ENCODE assay signal across 14 cellular contexts in the genomic region with DNA sequence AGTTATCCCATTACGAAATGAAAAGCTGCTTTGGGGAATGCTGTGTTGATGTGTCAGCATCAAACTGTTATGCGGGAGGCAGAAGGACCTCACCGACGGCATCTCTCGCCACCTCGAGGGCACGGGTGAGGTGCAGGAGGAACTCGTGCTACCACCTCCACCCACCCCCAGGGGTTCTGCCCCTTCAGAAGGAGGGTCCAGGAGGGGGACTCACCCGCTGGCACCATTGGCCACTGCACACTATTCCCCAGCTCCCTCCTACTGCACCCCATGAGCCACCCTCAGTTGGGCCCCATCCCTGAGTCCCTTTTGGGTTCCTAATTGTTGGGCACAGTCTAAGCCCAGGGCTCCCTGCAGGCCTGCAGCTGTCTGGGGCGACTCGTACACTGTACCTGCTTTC.
"Had no signal": no experiment of that assay in that cellular context is flagged by ENCODE, and none has a peak within 500 bp of the region (broad histone marks: within the 10 kb centered on the region; RNA-seq: fewer than 3 reads in every experiment).

No MANE protein-coding gene starts in this region.

- H3K9me3 ChIP-seq: vagina had no signal

- DNase-seq: activated CD4-positive, alpha-beta T cell treated with anti-CD3 and anti-CD28 coated beads for 4 hours; erythroblast; left cardiac atrium; mucosa of descending colon; stimulated activated CD4-positive, alpha-beta T cell treated with anti-CD3 and anti-CD28 coated beads, Interleukin-4, amount 100 ng/mL, for 4 hours; SW 1271 had no signal

- H3K4me3 Mint-ChIP-seq: activated naive CD4-positive, alpha-beta T cell treated with anti-CD3 and anti-CD28 coated beads, Interleukin-2, amount 50 U/mL, for 24 hours; central memory CD8-positive, alpha-beta T cell; dendritic cell treated with granulocyte-macrophage colony-stimulating factor and Interleukin-4, amounts not matched to agents 40 ng/mL and 50 ng/mL, for 4 days; natural killer cell treated with Interleukin-12 subunit alpha and Interleukin-12 subunit beta and Interleukin-15 and Interleukin-18, amount 100 ng/mL, for 72 hours; T-helper 2 cell treated with Interferon-gamma antibody and Interleukin-4, amounts not matched to agents 5 μg/mL and 100 μg/mL, for 36 hours had no signal

- H3K36me3 Mint-ChIP-seq: activated naive CD4-positive, alpha-beta T cell treated with anti-CD3 and anti-CD28 coated beads, Interleukin-2, amount 50 U/mL, for 24 hours had no signal

- H3K27ac Mint-ChIP-seq: activated naive CD4-positive, alpha-beta T cell treated with anti-CD3 and anti-CD28 coated beads, Interleukin-2, amount 50 U/mL, for 24 hours; dendritic cell treated with granulocyte-macrophage colony-stimulating factor and Interleukin-4, amounts not matched to agents 40 ng/mL and 50 ng/mL, for 4 days; natural killer cell treated with Interleukin-12 subunit alpha and Interleukin-12 subunit beta and Interleukin-15 and Interleukin-18, amount 100 ng/mL, for 72 hours; T-helper 2 cell treated with Interferon-gamma antibody and Interleukin-4, amounts not matched to agents 5 μg/mL and 100 μg/mL, for 36 hours had no signal

- H3K27me3 ChIP-seq: vagina had no signal

- H3K4me1 Mint-ChIP-seq: activated naive CD4-positive, alpha-beta T cell treated with anti-CD3 and anti-CD28 coated beads, Interleukin-2, amount 50 U/mL, for 24 hours; central memory CD8-positive, alpha-beta T cell had no signal

- H3K4me3 ChIP-seq: hepatocyte, mucosa of descending colon, vagina had no signal

- H3K27ac ChIP-seq: hepatocyte, vagina, VCaP had no signal

- H3K9me3 Mint-ChIP-seq: dendritic cell treated with granulocyte-macrophage colony-stimulating factor and Interleukin-4, amounts not matched to agents 40 ng/mL and 50 ng/mL, for 4 days; natural killer cell treated with Interleukin-12 subunit alpha and Interleukin-12 subunit beta and Interleukin-15 and Interleukin-18, amount 100 ng/mL, for 72 hours; T-helper 2 cell treated with Interferon-gamma antibody and Interleukin-4, amounts not matched to agents 5 μg/mL and 100 μg/mL, for 36 hours had no signal

- H3K4me1 ChIP-seq: vagina had no signal

- H3K27me3 Mint-ChIP-seq: dendritic cell treated with granulocyte-macrophage colony-stimulating factor and Interleukin-4, amounts not matched to agents 40 ng/mL and 50 ng/mL, for 4 days had no signal

- H3K36me3 ChIP-seq: vagina had no signal

- ATAC-seq: left cardiac atrium; mucosa of descending colon; natural killer cell treated with Interleukin-12 subunit alpha and Interleukin-12 subunit beta and Interleukin-15 and Interleukin-18, amount 100 ng/mL, for 72 hours had no signal
